9 cellular contexts compared by ENCODE assay signal in the genomic region with DNA sequence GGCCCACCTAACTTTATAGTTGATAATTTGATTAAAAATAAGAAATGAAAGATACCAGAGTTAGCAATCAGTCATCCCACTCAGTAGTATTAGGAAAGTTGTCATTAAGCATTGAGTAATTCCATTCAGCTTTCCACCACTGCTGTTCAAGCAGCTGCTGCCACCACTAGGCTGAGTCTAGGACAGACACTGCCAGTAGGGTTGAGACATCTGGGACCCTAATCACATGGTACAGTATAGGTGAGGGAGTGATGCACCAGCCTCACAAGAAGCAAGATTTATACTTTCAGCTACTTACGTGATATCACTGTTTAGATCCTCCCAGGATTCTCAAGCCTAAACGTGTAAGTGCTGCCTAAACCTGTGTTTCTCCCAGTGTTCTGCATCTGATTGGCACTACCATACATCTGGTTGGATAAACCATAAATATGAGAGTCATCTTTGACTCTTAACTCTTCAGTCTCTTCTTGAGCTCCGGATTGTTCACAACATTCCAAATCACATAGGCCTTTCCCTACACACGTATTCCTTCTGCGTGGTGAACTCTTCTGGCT. TPM values are rescaled to one million over a fixed set of nuclear protein-coding genes. Genes with fewer than 3 reads are reported as not detected.
DNase-seq lines count a peak whose midpoint lies in the region; ATAC-seq and TF ChIP-seq lines count a peak whose summit lies in the region.
"Had no signal": no experiment of that assay in that cellular context is flagged by ENCODE, and none has a peak within 500 bp of the region (broad histone marks: within the 10 kb centered on the region; RNA-seq: fewer than 3 reads in every experiment).

No MANE protein-coding gene starts in this region.

- H3K27ac Mint-ChIP-seq in endodermal cell: no peak overlapping the region

- peaks cover 31% of the 10 kb centered on the region for H3K36me3 Mint-ChIP-seq in endodermal cell (ENCODE audit: low read depth)

- ATAC-seq in GM18498 (IDR thresholded peaks at IDR 0.05; ENCODE audit: unreplicated experiment) (no peak), GM18519 (IDR thresholded peaks at IDR 0.05; ENCODE audit: low FRiP score, unreplicated experiment) (no peak)

- WGBS in endodermal cell (ENCODE audit: insufficient coverage in 1 of 2, insufficient read length in 1 of 2), 2 experiments: 90 to 91% methylated on average over 5 of the region's 5 CpGs

- H3K27ac ChIP-seq in endodermal cell (ENCODE audit: low read depth, low read length): no peak overlapping the region
- H3K27ac ChIP-seq: SK-N-MC had no signal

- in situ Hi-C loops in Caki2 (cut with HindIII; ENCODE audit: low pct_unique_long_range_greater_than_20kb, low sequenced_read_pairs): no loop called here

- H3K27me3 ChIP-seq in H7 (ENCODE audit: control insufficient read depth, insufficient read depth, low read length): no peaks in the 10 kb centered on the region
- H3K27me3 ChIP-seq in endodermal cell (ENCODE audit: control insufficient read depth, insufficient read depth, low read length, poor library complexity, severe bottlenecking): no peaks in the 10 kb centered on the region

- H3K36me3 ChIP-seq in H7 (replicated peaks; ENCODE audit: control insufficient read depth, insufficient read depth, low read length): peaks cover 8% of the 10 kb centered on the region
- H3K36me3 ChIP-seq in endodermal cell (ENCODE audit: control insufficient read depth, insufficient read depth, low read length): peaks cover 33% of the 10 kb centered on the region

- no peaks in the 10 kb centered on the region for H3K27me3 Mint-ChIP-seq in endodermal cell (ENCODE audit: insufficient read depth)

- no peak overlapping the region for H3K4me3 Mint-ChIP-seq in endodermal cell

- no peaks in the 10 kb centered on the region for H3K9me3 Mint-ChIP-seq in endodermal cell

- H3K4me1 ChIP-seq in endodermal cell (ENCODE audit: control insufficient read depth, insufficient read depth, low read length): no peaks in the 10 kb centered on the region

- TF ChIP-seq CTCF in endodermal cell (conservative IDR thresholded peaks at IDR 0.05): peak; percentile 60

- H3K4me3 ChIP-seq in H7 (ENCODE audit: insufficient read depth, low read depth, low read length): no peak overlapping the region
- peak overlapping the region; percentile 88 for H3K4me3 ChIP-seq in endodermal cell (ENCODE audit: low read length)

- H3K4me1 Mint-ChIP-seq in endodermal cell: peaks cover 14% of the 10 kb centered on the region

- peak; percentile 38 for DNase-seq in Caki2 (ENCODE audit: low read depth)
- peak; percentile 60 for DNase-seq in H7
- peak; percentile 9 for DNase-seq in RPMI8226
- peak; percentile 73 for DNase-seq in endodermal cell
- DNase-seq in stimulated activated CD4-positive, alpha-beta T cell treated with anti-CD3 and anti-CD28 coated beads, Interleukin-15, amount 100 ng/mL, for 24 hours: peak; percentile 43
- no peak for DNase-seq in NCI-H2081 treated with DMSO at 0.1 percent for 48 hours (lab: John Stamatoyannopoulos, UW)

- H3K9ac ChIP-seq in endodermal cell (ENCODE audit: extremely low read depth, low read length, poor library complexity, severe bottlenecking): no peak overlapping the region

- no peaks in the 10 kb centered on the region for H3K9me3 ChIP-seq in endodermal cell (ENCODE audit: control insufficient read depth, low read length)

RNA-seq across cellular contexts. Expression of a gene that starts 3.2 kb away (rescaled TPM):
- total RNA-seq in Caki2 (2014; rRNA removed; shearing (Covaris generic); ENCODE audit: low replicate concordance): 36.8 and 41.1 TPM in 2 replicates
- total RNA-seq in H7 (2014; rRNA removed; shearing (Covaris generic)): 56.5 and 59.7 TPM in 2 replicates
- total RNA-seq in endodermal cell: 10 to 100 TPM; 81.0 to 81.6 TPM
- polyA plus RNA-seq in endodermal cell (2013, experiment 1 of 2): 96.1 TPM
- 91.2 TPM for polyA plus RNA-seq in endodermal cell (2013, experiment 2 of 2)
